ENCODE assay signal across 8 cellular contexts in genomic region chr17:8176998-8177731, GRCh38. TPM values are rescaled to one million over a fixed set of nuclear protein-coding genes. Genes with fewer than 3 reads are reported as not detected.
A peak's percentile ranks its signal among the peaks of the same experiment; 100 is the strongest.
DNase-seq lines count a peak whose midpoint lies in the region; ATAC-seq lines count a peak whose summit lies in the region.

No MANE protein-coding gene starts in this region.

- H3K27me3 ChIP-seq in subcutaneous abdominal adipose tissue (ENCODE audit: control insufficient read depth in 5 of 5, insufficient read depth in 4 of 5, low read length in 5 of 5), result no peaks in the 10 kb centered on the region

- H3K27me3 Mint-ChIP-seq in T-helper 2 cell treated with Interferon-gamma antibody and Interleukin-4, amounts not matched to agents 5 μg/mL and 100 μg/mL, for 36 hours (ENCODE audit: low read depth), result peaks cover 3% of the 10 kb centered on the region
- H3K27me3 Mint-ChIP-seq in activated naive CD8-positive, alpha-beta T cell treated with anti-CD3 and anti-CD28 coated beads for 36 hours, result peaks cover 4% of the 10 kb centered on the region
- H3K27me3 Mint-ChIP-seq in immature natural killer cell (ENCODE audit: low read depth in 3 of 3), result peaks cover 11 to 17% (median 11%) of the 10 kb centered on the region in 3 donors

- H3K36me3 Mint-ChIP-seq in T-helper 2 cell treated with Interferon-gamma antibody and Interleukin-4, amounts not matched to agents 5 μg/mL and 100 μg/mL, for 36 hours (ENCODE audit: low read depth), result no peaks in the 10 kb centered on the region
- H3K36me3 Mint-ChIP-seq in activated naive CD8-positive, alpha-beta T cell treated with anti-CD3 and anti-CD28 coated beads for 36 hours, result no peaks in the 10 kb centered on the region
- H3K36me3 Mint-ChIP-seq in immature natural killer cell, result no peaks in the 10 kb centered on the region

- intact Hi-C loops in left colon (cut with DNase I, micrococcal nuclease), result no loop called here

- ATAC-seq in left colon (no peak), GM21423 (IDR thresholded peaks at IDR 0.05; ENCODE audit: unreplicated experiment) (no peak)

- no peak for DNase-seq in T-helper 2 cell treated with Interferon-gamma antibody and Interleukin-4, amounts not matched to agents 5 μg/mL and 100 μg/mL, for 36 hours (ENCODE audit: low spot score)
- no peak for DNase-seq in T-helper 2 cell
- DNase-seq in activated naive CD8-positive, alpha-beta T cell treated with anti-CD3 and anti-CD28 coated beads for 36 hours, result no peak
- no peak for DNase-seq in immature natural killer cell
- DNase-seq in left colon, result no peak
- DNase-seq in stimulated activated CD4-positive, alpha-beta T cell treated with anti-CD3 and anti-CD28 coated beads, Interleukin-4, amount 100 ng/mL, for 4 hours, result no peak

- H3K4me3 Mint-ChIP-seq in T-helper 2 cell treated with Interferon-gamma antibody and Interleukin-4, amounts not matched to agents 5 μg/mL and 100 μg/mL, for 36 hours, result peak overlapping the region; percentile 97
- peak overlapping the region; percentile 95 for H3K4me3 Mint-ChIP-seq in activated naive CD8-positive, alpha-beta T cell treated with anti-CD3 and anti-CD28 coated beads for 36 hours
- H3K4me3 Mint-ChIP-seq in immature natural killer cell, result peak overlapping the region; percentile 91 to 94 (median 93)

- H3K4me1 ChIP-seq in subcutaneous abdominal adipose tissue (ENCODE audit: control insufficient read depth in 5 of 5, insufficient read depth in 5 of 5, low read length in 5 of 5), result peaks cover 3 to 35% (median 29%) of the 10 kb centered on the region in 5 donors

- H3K9me3 ChIP-seq in subcutaneous abdominal adipose tissue (ENCODE audit: control insufficient read depth in 5 of 5, low read length in 5 of 5), result no peaks in the 10 kb centered on the region

- peak overlapping the region; percentile 98 for H3K27ac Mint-ChIP-seq in T-helper 2 cell treated with Interferon-gamma antibody and Interleukin-4, amounts not matched to agents 5 μg/mL and 100 μg/mL, for 36 hours
- H3K27ac Mint-ChIP-seq in activated naive CD8-positive, alpha-beta T cell treated with anti-CD3 and anti-CD28 coated beads for 36 hours, result peak overlapping the region; percentile 90
- peak overlapping the region; percentile 92 to 100 (median 96) for H3K27ac Mint-ChIP-seq in immature natural killer cell

- peaks cover 40% of the 10 kb centered on the region for H3K4me1 Mint-ChIP-seq in T-helper 2 cell treated with Interferon-gamma antibody and Interleukin-4, amounts not matched to agents 5 μg/mL and 100 μg/mL, for 36 hours (ENCODE audit: low read depth)
- H3K4me1 Mint-ChIP-seq in activated naive CD8-positive, alpha-beta T cell treated with anti-CD3 and anti-CD28 coated beads for 36 hours, result peaks cover 34% of the 10 kb centered on the region
- H3K4me1 Mint-ChIP-seq in immature natural killer cell, result peaks cover 45 to 53% of the 10 kb centered on the region in 2 donors

- peak overlapping the region in 4 of 5 donors; percentile 69 to 89 (median 83) for H3K9ac ChIP-seq in subcutaneous abdominal adipose tissue (ENCODE audit: low read length in 5 of 5)

- no peaks in the 10 kb centered on the region for H3K36me3 ChIP-seq in subcutaneous abdominal adipose tissue (ENCODE audit: control insufficient read depth in 5 of 5, insufficient read depth in 5 of 5, low read length in 5 of 5)

- peak overlapping the region; percentile 57 to 84 (median 76) for H3K4me3 ChIP-seq in subcutaneous abdominal adipose tissue (ENCODE audit: low read depth in 1 of 5, low read length in 5 of 5)

- peak overlapping the region; percentile 62 for H3K27ac ChIP-seq in subcutaneous abdominal adipose tissue (ENCODE audit: low read depth, low read length)

- H3K9me3 Mint-ChIP-seq in T-helper 2 cell treated with Interferon-gamma antibody and Interleukin-4, amounts not matched to agents 5 μg/mL and 100 μg/mL, for 36 hours, result no peaks in the 10 kb centered on the region
- no peaks in the 10 kb centered on the region for H3K9me3 Mint-ChIP-seq in activated naive CD8-positive, alpha-beta T cell treated with anti-CD3 and anti-CD28 coated beads for 36 hours
- no peaks in the 10 kb centered on the region for H3K9me3 Mint-ChIP-seq in immature natural killer cell

RNA-seq across cellular contexts. Expression of gene TMEM107, which starts 1.0 kb away (rescaled TPM):
- total RNA-seq in activated naive CD8-positive, alpha-beta T cell treated with anti-CD3 and anti-CD28 coated beads for 36 hours, result 10 to 100 TPM; 26.0 to 26.3 TPM
- 10 to 100 TPM; 53.3 to 69.3 (median 64.0) TPM for polyA plus RNA-seq in immature natural killer cell
- 10 to 100 TPM; 11.3 to 12.6 TPM for total RNA-seq in left colon

RNA-seq across cellular contexts. Expression of gene BORCS6, which starts 12.8 kb away (rescaled TPM):
- total RNA-seq in activated naive CD8-positive, alpha-beta T cell treated with anti-CD3 and anti-CD28 coated beads for 36 hours, result 1 to 10 TPM; 5.1 to 5.2 TPM
- 10 to 100 TPM; 24.0 to 38.8 (median 27.5) TPM for polyA plus RNA-seq in immature natural killer cell
- total RNA-seq in left colon, result 10 to 100 TPM; 12.2 to 13.3 TPM

RNA-seq across cellular contexts. Expression of gene VAMP2, which starts 14.4 kb away (rescaled TPM):
- 10 to 100 TPM; 27.7 to 28.4 TPM for total RNA-seq in activated naive CD8-positive, alpha-beta T cell treated with anti-CD3 and anti-CD28 coated beads for 36 hours
- 10 to 100 TPM; 33.6 to 93.6 (median 39.5) TPM for polyA plus RNA-seq in immature natural killer cell
- total RNA-seq in left colon, result 10 to 100 TPM; 45.1 to 56.3 TPM

RNA-seq across cellular contexts. Expression of gene PER1, which starts 25.0 kb away (rescaled TPM):
- total RNA-seq in activated naive CD8-positive, alpha-beta T cell treated with anti-CD3 and anti-CD28 coated beads for 36 hours, result 10 to 100 TPM; 55.7 to 56.1 TPM
- 1 to 10 TPM; 3.5 to 8.5 (median 4.5) TPM for polyA plus RNA-seq in immature natural killer cell
- total RNA-seq in left colon, result 100 to 1,000 TPM in 1 of 2 donors, 10 to 100 TPM in 1; 35.0 to 113 TPM

RNA-seq across cellular contexts. Expression of gene AURKB, which starts 33.2 kb away (rescaled TPM):
- total RNA-seq in activated naive CD8-positive, alpha-beta T cell treated with anti-CD3 and anti-CD28 coated beads for 36 hours, result 100 to 1,000 TPM; 177 to 181 TPM
- polyA plus RNA-seq in immature natural killer cell, result 1 to 10 TPM in 2 of 3 donors, under 1 TPM in 1; 0.60 to 3.1 (median 1.6) TPM
- 10 to 100 TPM in 1 of 2 donors, 1 to 10 TPM in 1; 6.4 to 22.4 TPM for total RNA-seq in left colon
